ENCODE assay signal across 2 cellular contexts in the genomic region with DNA sequence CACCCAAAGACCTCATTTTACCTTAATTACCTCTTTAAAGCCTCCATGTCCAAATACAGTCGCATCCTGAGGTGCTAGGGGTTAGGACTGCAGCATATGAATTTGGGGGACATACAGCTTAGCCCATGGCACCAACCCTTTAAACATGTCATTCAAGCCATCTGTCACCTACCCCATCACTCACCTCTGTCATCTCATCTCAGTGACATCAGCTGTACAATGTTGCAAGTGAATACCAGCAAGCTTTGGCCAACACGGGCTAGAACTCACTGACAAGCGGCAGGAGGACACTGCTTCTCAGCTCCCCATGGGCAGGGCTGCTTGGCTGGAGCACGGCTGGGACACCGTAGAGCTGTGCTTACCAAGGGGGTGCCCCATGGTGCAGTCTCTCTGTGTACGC.
TF ChIP-seq lines count a peak whose summit lies in the region.

No MANE protein-coding gene starts in this region.

TF ChIP-seq in HepG2, 621 proteins besides CTCF, POLR2A, EP300 and RAD21 (continued from another document):
- TF ChIP-seq ZBTB7A (CRISPR knock-in tag; IDR thresholded peaks at IDR 0.05) = no peak
- no peak for TF ChIP-seq HNRNPK (IDR thresholded peaks at IDR 0.05; ENCODE audit: low read depth, low read length, poor library complexity, severe bottlenecking)
- TF ChIP-seq, protein P1, sequence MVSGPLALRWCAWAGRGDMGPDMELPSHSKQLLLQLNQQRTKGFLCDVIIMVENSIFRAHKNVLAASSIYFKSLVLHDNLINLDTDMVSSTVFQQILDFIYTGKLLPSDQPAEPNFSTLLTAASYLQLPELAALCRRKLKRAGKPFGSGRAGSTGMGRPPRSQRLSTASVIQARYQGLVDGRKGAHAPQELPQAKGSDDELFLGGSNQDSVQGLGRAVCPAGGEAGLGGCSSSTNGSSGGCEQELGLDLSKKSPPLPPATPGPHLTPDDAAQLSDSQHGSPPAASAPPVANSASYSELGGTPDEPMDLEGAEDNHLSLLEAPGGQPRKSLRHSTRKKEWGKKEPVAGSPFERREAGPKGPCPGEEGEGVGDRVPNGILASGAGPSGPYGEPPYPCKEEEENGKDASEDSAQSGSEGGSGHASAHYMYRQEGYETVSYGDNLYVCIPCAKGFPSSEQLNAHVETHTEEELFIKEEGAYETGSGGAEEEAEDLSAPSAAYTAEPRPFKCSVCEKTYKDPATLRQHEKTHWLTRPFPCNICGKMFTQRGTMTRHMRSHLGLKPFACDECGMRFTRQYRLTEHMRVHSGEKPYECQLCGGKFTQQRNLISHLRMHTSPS (CRISPR knock-in tag; IDR thresholded peaks at IDR 0.05; ENCODE audit: low read depth) = no peak
- TF ChIP-seq SRF (IDR thresholded peaks at IDR 0.05; ENCODE audit: low read depth, low read length) = no peak
- TF ChIP-seq, protein P2, sequence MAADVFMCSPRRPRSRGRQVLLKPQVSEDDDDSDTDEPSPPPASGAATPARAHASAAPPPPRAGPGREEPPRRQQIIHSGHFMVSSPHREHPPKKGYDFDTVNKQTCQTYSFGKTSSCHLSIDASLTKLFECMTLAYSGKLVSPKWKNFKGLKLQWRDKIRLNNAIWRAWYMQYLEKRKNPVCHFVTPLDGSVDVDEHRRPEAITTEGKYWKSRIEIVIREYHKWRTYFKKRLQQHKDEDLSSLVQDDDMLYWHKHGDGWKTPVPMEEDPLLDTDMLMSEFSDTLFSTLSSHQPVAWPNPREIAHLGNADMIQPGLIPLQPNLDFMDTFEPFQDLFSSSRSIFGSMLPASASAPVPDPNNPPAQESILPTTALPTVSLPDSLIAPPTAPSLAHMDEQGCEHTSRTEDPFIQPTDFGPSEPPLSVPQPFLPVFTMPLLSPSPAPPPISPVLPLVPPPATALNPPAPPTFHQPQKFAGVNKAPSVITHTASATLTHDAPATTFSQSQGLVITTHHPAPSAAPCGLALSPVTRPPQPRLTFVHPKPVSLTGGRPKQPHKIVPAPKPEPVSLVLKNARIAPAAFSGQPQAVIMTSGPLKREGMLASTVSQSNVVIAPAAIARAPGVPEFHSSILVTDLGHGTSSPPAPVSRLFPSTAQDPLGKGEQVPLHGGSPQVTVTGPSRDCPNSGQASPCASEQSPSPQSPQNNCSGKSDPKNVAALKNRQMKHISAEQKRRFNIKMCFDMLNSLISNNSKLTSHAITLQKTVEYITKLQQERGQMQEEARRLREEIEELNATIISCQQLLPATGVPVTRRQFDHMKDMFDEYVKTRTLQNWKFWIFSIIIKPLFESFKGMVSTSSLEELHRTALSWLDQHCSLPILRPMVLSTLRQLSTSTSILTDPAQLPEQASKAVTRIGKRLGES (CRISPR knock-in tag; IDR thresholded peaks at IDR 0.05; ENCODE audit: borderline replicate concordance) = no peak
- TF ChIP-seq SMYD3 (CRISPR knock-in tag; IDR thresholded peaks at IDR 0.05) = no peak

TF ChIP-seq in IMR-90, 13 proteins besides CTCF, POLR2A, EP300 and RAD21:
- TF ChIP-seq CEBPB (IDR thresholded peaks at IDR 0.05; ENCODE audit: low read depth, low read length) (no peak), MAZ (IDR thresholded peaks at IDR 0.05; ENCODE audit: borderline replicate concordance, low read depth, low read length) (no peak), RFX5 (IDR thresholded peaks at IDR 0.05; ENCODE audit: low read depth, low read length) (no peak), SMC3 (IDR thresholded peaks at IDR 0.05; ENCODE audit: low read depth, low read length) (no peak), NFE2L2 (IDR thresholded peaks at IDR 0.05; ENCODE audit: low read depth, low read length) (no peak), BHLHE40 (IDR thresholded peaks at IDR 0.05; ENCODE audit: low read depth, low read length) (no peak), CHD1 (IDR thresholded peaks at IDR 0.05; ENCODE audit: low read depth, low read length) (no peak), FOS (IDR thresholded peaks at IDR 0.05; ENCODE audit: low read depth, low read length) (no peak)
- TF ChIP-seq, protein P3, sequence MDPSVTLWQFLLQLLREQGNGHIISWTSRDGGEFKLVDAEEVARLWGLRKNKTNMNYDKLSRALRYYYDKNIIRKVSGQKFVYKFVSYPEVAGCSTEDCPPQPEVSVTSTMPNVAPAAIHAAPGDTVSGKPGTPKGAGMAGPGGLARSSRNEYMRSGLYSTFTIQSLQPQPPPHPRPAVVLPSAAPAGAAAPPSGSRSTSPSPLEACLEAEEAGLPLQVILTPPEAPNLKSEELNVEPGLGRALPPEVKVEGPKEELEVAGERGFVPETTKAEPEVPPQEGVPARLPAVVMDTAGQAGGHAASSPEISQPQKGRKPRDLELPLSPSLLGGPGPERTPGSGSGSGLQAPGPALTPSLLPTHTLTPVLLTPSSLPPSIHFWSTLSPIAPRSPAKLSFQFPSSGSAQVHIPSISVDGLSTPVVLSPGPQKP (IDR thresholded peaks at IDR 0.05; ENCODE audit: borderline replicate concordance, low read depth, low read length) = no peak
